8 cellular contexts compared by ENCODE assay signal in genomic region chr6:137218917-137219663, GRCh38. TPM values are rescaled to one million over a fixed set of nuclear protein-coding genes. Genes with fewer than 3 reads are reported as not detected.
DNase-seq lines count a peak whose midpoint lies in the region; ATAC-seq and TF ChIP-seq lines count a peak whose summit lies in the region.

Gene IFNGR1 (minus strand): TSS chr6:137219385. CDS start chr6:137219327, 58 bp downstream.

- peaks cover 0 to 6% of the 10 kb centered on the region in 2 donors for H3K9me3 Mint-ChIP-seq in activated naive CD4-positive, alpha-beta T cell treated with anti-CD3 and anti-CD28 coated beads, Interleukin-2, amount 50 U/mL, for 72 hours

- peaks cover 15 to 31% of the 10 kb centered on the region in 2 donors for H3K36me3 Mint-ChIP-seq in activated naive CD4-positive, alpha-beta T cell treated with anti-CD3 and anti-CD28 coated beads, Interleukin-2, amount 50 U/mL, for 72 hours

- H3K27ac Mint-ChIP-seq in activated naive CD4-positive, alpha-beta T cell treated with anti-CD3 and anti-CD28 coated beads, Interleukin-2, amount 50 U/mL, for 72 hours: peak within 1 kb of the TSS; percentile 99 to 100

- TF ChIP-seq CTCF in GM10266 (IDR thresholded peaks at IDR 0.05; ENCODE audit: control insufficient read depth, insufficient read depth, low read depth, missing control alignments): no peak

- peak; percentile 86 for DNase-seq in GM10266 (ENCODE audit: extremely low spot score)
- DNase-seq in NCI-H1105 treated with DMSO at 0.1 percent for 48 hours (lab: John Stamatoyannopoulos, UW): peak; percentile 87
- peak; percentile 96 for DNase-seq in SKM-1 treated with dmso at 0.1 percent for 144 hours (lab: John Stamatoyannopoulos, UW; ENCODE audit: unreplicated experiment)
- peak; percentile 94 to 97 for DNase-seq in activated naive CD4-positive, alpha-beta T cell treated with anti-CD3 and anti-CD28 coated beads, Interleukin-2, amount 50 U/mL, for 72 hours (ENCODE audit: low spot score in 2 of 2)
- DNase-seq in germinal center (ENCODE audit: low spot score): peak; percentile 91
- DNase-seq in nucleus accumbens (lab: John Stamatoyannopoulos, UW): peak; percentile 67 to 97 (median 93)
- peak; percentile 96 for DNase-seq in superior temporal gyrus (ENCODE audit: extremely low spot score)

- ATAC-seq in HG02623 (IDR thresholded peaks at IDR 0.05; ENCODE audit: unreplicated experiment): peak; percentile 87
- peak; percentile 84 to 93 for ATAC-seq in activated naive CD4-positive, alpha-beta T cell treated with anti-CD3 and anti-CD28 coated beads, Interleukin-2, amount 50 U/mL, for 72 hours

RNA-seq across cellular contexts. Expression of gene IFNGR1, which starts in this region (rescaled TPM):
- 10 to 100 TPM; 32.7 to 62.5 TPM for total RNA-seq in activated naive CD4-positive, alpha-beta T cell treated with anti-CD3 and anti-CD28 coated beads, Interleukin-2, amount 50 U/mL, for 72 hours

Comparison
In these comparisons a context has a peak if more than half of its experiments do, and no peak if none do; other contexts are left out.
1. Peak in every context shown above with its lines: DNase-seq and ATAC-seq.